In the genomic region with DNA sequence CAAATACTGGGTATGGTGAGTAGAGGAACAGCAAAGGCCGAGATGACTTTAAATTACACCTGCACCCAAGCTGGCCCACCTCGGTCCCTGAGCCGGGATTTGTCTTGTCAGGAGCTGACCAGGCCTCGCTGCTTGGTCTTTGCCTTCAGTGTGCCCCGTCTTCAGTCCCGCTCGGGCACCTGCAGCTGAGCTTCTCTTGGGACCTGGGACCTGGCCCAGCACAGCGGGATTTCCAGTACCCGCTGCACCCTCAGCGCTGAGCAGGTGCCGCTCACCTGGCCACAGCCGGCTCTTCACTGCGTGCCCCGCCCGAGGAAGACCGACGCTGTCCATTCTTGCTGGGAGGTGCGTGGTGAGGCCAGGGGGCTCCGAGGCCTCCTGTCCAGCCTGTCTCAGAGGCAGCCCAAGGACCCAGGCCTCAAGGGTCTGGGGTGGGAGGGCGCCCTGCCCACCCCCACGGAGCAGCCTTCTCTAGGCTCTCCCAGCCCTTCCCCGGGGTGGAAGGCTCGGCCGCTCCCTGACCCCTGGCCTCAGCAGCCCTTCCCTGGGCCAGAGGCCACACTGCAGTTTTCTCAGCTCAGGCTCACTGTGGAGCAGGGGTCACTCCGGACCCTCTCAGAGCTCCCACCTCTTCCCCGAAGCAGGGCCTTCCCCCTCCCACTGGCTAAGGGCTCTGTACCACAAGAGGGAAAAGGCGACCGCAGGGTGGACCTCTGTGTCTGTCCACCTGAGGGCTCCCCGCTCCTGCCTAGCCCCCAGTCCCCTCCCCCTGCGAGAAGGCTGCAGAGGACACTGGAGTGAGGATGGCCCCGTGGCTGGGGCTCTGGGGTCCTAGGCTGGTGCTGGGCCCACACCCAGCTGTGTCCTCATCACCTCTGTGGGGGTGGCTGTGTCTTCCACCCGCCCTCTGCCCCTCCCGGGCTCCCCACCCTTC, we compare ENCODE assay signal across 25 cellular contexts.
"Had no signal": no experiment of that assay in that cellular context is flagged by ENCODE, and none has a peak within 500 bp of the region (broad histone marks: within the 10 kb centered on the region; RNA-seq: fewer than 3 reads in every experiment).

No MANE protein-coding gene starts in this region.

- H3K27ac ChIP-seq: breast epithelium, KMS-11, PC-9, VCaP had no signal

- H3K27me3 Mint-ChIP-seq: activated CD4-positive, alpha-beta memory T cell treated with anti-CD3 and anti-CD28 coated beads, Interleukin-2, amount 10 ng/mL, durations not matched to agents 7 days and 5 days; activated CD4-positive, alpha-beta T cell treated with anti-CD3 and anti-CD28 coated beads for 36 hours; activated naive CD8-positive, alpha-beta T cell; activated T-helper 17 cell treated with anti-CD3 and anti-CD28 coated beads, Interleukin-2, amount 50 U/mL, for 72 hours; IgD-negative memory B cell; T-cell had no signal

- ATAC-seq: activated CD4-positive, alpha-beta T cell treated with anti-CD3 and anti-CD28 coated beads for 36 hours; activated T-helper 17 cell treated with anti-CD3 and anti-CD28 coated beads, Interleukin-2, amount 50 U/mL, for 72 hours; T-cell had no signal

- H3K4me3 Mint-ChIP-seq: activated CD4-positive, alpha-beta memory T cell treated with anti-CD3 and anti-CD28 coated beads, Interleukin-2, amount 10 ng/mL, durations not matched to agents 7 days and 5 days; activated CD4-positive, alpha-beta T cell treated with anti-CD3 and anti-CD28 coated beads for 36 hours; activated naive CD4-positive, alpha-beta T cell treated with anti-CD3 and anti-CD28 coated beads for 36 hours; activated naive CD8-positive, alpha-beta T cell; activated T-helper 17 cell treated with anti-CD3 and anti-CD28 coated beads, Interleukin-2, amount 50 U/mL, for 72 hours; IgD-negative memory B cell; T-cell had no signal

- H3K36me3 ChIP-seq: breast epithelium had no signal

- H3K27ac Mint-ChIP-seq: activated CD4-positive, alpha-beta memory T cell treated with anti-CD3 and anti-CD28 coated beads, Interleukin-2, amount 10 ng/mL, durations not matched to agents 7 days and 5 days; activated CD4-positive, alpha-beta T cell treated with anti-CD3 and anti-CD28 coated beads for 36 hours; activated naive CD4-positive, alpha-beta T cell treated with anti-CD3 and anti-CD28 coated beads for 36 hours; activated naive CD8-positive, alpha-beta T cell; activated T-helper 17 cell treated with anti-CD3 and anti-CD28 coated beads, Interleukin-2, amount 50 U/mL, for 72 hours; IgD-negative memory B cell; T-cell had no signal

- DNase-seq: activated CD4-positive, alpha-beta memory T cell treated with anti-CD3 and anti-CD28 coated beads, Interleukin-2, amount 10 ng/mL, durations not matched to agents 7 days and 5 days; activated CD4-positive, alpha-beta T cell treated with anti-CD3 and anti-CD28 coated beads for 36 hours; activated CD4-positive, alpha-beta T cell treated with anti-CD3 and anti-CD28 coated beads, Interleukin-2, amount 50 U/mL, for 1 hour; activated gamma-delta T cell; activated naive CD4-positive, alpha-beta T cell treated with anti-CD3 and anti-CD28 coated beads for 36 hours; activated T-cell treated with anti-CD3 and anti-CD28 coated beads for 4 hours; activated T-cell treated with anti-CD3 and anti-CD28 coated beads, Interleukin-2, amount 50 U/mL, for 48 hours; anterior cingulate cortex; caudate nucleus; NCI-H1092; NCI-H1417; NCI-H2029 treated with DMSO at 0.1 percent for 48 hours; NCI-H345; NCI-H510A; PC-9; SIG-M5; T-cell; T-helper 2 cell; T1000 had no signal

- H2AFZ ChIP-seq: PC-9 had no signal

- H3K4me2 ChIP-seq: KMS-11, PC-9 had no signal

- H3K4me1 ChIP-seq: breast epithelium had no signal

- H3K4me1 Mint-ChIP-seq: IgD-negative memory B cell, T-cell had no signal

- H3K9me3 ChIP-seq: breast epithelium had no signal

- H3K9me3 Mint-ChIP-seq: activated naive CD4-positive, alpha-beta T cell treated with anti-CD3 and anti-CD28 coated beads for 36 hours had no signal

- H3K9ac ChIP-seq: KMS-11 had no signal

- H3K27me3 ChIP-seq: breast epithelium had no signal

- H3K4me3 ChIP-seq: breast epithelium, PC-9 had no signal
